8 cellular contexts compared by ENCODE assay signal in genomic region chr2:9191044-9191481, GRCh38. TPM values are rescaled to one million over a fixed set of nuclear protein-coding genes. Genes with fewer than 3 reads are reported as not detected.
DNase-seq lines count a peak whose midpoint lies in the region; ATAC-seq and TF ChIP-seq lines count a peak whose summit lies in the region.

No MANE protein-coding gene starts in this region.

- 60% methylated on average over 5 of the region's 9 CpGs for WGBS in right lobe of liver (ENCODE audit: insufficient coverage, low coverage, low lambda C conversion rate, missing lambda C conversion rate)
- WGBS in testis, 2 donors, result 33 to 36% methylated on average over 5 to 9 of the region's 9 CpGs

- H3K4me1 ChIP-seq in right lobe of liver (no peaks in the 10 kb centered on the region), testis (no peaks in the 10 kb centered on the region)
- H3K4me1 ChIP-seq in CD8-positive, alpha-beta T cell (ENCODE audit: insufficient read depth, low read length), result no peaks in the 10 kb centered on the region

- H3K36me3 Mint-ChIP-seq in CD8-positive, alpha-beta T cell, result no peaks in the 10 kb centered on the region
- no peaks in the 10 kb centered on the region for H3K36me3 Mint-ChIP-seq in activated CD8-positive, alpha-beta T cell treated with anti-CD3 and anti-CD28 coated beads, Interleukin-2, amount 10 ng/mL, durations not matched to agents 7 days and 5 days (ENCODE audit: low read depth)

- peak; percentile 50 to 86 (median 65) for ATAC-seq in right lobe of liver
- no peak for ATAC-seq in CD8-positive, alpha-beta T cell
- ATAC-seq in activated CD8-positive, alpha-beta T cell treated with anti-CD3 and anti-CD28 coated beads, Interleukin-2, amount 10 ng/mL, durations not matched to agents 7 days and 5 days, result no peak

- H3K4me3 Mint-ChIP-seq in CD8-positive, alpha-beta T cell, result no peak overlapping the region
- no peak overlapping the region for H3K4me3 Mint-ChIP-seq in activated CD8-positive, alpha-beta T cell treated with anti-CD3 and anti-CD28 coated beads, Interleukin-2, amount 10 ng/mL, durations not matched to agents 7 days and 5 days

- CTCF ChIA-PET in CD8-positive, alpha-beta T cell (lab: Charles Lee), result no interaction called here
- CTCF ChIA-PET in activated CD8-positive, alpha-beta T cell treated with anti-CD3 and anti-CD28 coated beads, Interleukin-2, amount 10 ng/mL, durations not matched to agents 7 days and 5 days (lab: Charles Lee), result no interaction called here

- H3K27me3 ChIP-seq in right lobe of liver (no peaks in the 10 kb centered on the region), testis (no peaks in the 10 kb centered on the region)
- H3K27me3 ChIP-seq in CD8-positive, alpha-beta T cell (ENCODE audit: insufficient read depth, low read length), result no peaks in the 10 kb centered on the region

- intact Hi-C loops in right lobe of liver (cut with DNase I) (loop anchor here in 1 of 2 donors (10.0 kb wide), 1 partner anchor 134 kb away; no protein-coding TSS in a partner anchor), testis (cut with DNase I; ENCODE audit: low total_unique reads) (no loop called here)
- intact Hi-C loops in CD8-positive, alpha-beta T cell (cut with DNase I, micrococcal nuclease), result no loop called here

- no peak overlapping the region for H3K27ac Mint-ChIP-seq in CD8-positive, alpha-beta T cell
- no peak overlapping the region for H3K27ac Mint-ChIP-seq in activated CD8-positive, alpha-beta T cell treated with anti-CD3 and anti-CD28 coated beads, Interleukin-2, amount 10 ng/mL, durations not matched to agents 7 days and 5 days

- H3K4me3 ChIP-seq in right lobe of liver, result no peak overlapping the region
- H3K4me3 ChIP-seq in testis, result no peak overlapping the region
- H3K4me3 ChIP-seq in CD8-positive, alpha-beta T cell (ENCODE audit: low read depth, low read length), result no peak overlapping the region

- H3K4me1 Mint-ChIP-seq in CD8-positive, alpha-beta T cell (ENCODE audit: low read depth), result no peaks in the 10 kb centered on the region
- no peaks in the 10 kb centered on the region for H3K4me1 Mint-ChIP-seq in activated CD8-positive, alpha-beta T cell treated with anti-CD3 and anti-CD28 coated beads, Interleukin-2, amount 10 ng/mL, durations not matched to agents 7 days and 5 days (ENCODE audit: low read depth)

- H3K9me3 Mint-ChIP-seq in CD8-positive, alpha-beta T cell, result no peaks in the 10 kb centered on the region
- H3K9me3 Mint-ChIP-seq in activated CD8-positive, alpha-beta T cell treated with anti-CD3 and anti-CD28 coated beads, Interleukin-2, amount 10 ng/mL, durations not matched to agents 7 days and 5 days (ENCODE audit: insufficient read depth), result no peaks in the 10 kb centered on the region

- peaks cover 7% of the 10 kb centered on the region for H3K27me3 Mint-ChIP-seq in CD8-positive, alpha-beta T cell (ENCODE audit: low read depth)
- H3K27me3 Mint-ChIP-seq in activated CD8-positive, alpha-beta T cell treated with anti-CD3 and anti-CD28 coated beads, Interleukin-2, amount 10 ng/mL, durations not matched to agents 7 days and 5 days (ENCODE audit: low read depth), result no peaks in the 10 kb centered on the region

- TF ChIP-seq CTCF in right lobe of liver (IDR thresholded peaks at IDR 0.05), result no peak
- no peak for TF ChIP-seq CTCF in testis (IDR thresholded peaks at IDR 0.05)
- TF ChIP-seq CTCF in CD8-positive, alpha-beta T cell (IDR thresholded peaks at IDR 0.05), result no peak

- H3K36me3 ChIP-seq in right lobe of liver (no peaks in the 10 kb centered on the region), testis (ENCODE audit: low read depth, missing control alignments) (no peaks in the 10 kb centered on the region)
- no peaks in the 10 kb centered on the region for H3K36me3 ChIP-seq in CD8-positive, alpha-beta T cell (ENCODE audit: insufficient read depth, low read length)

- TF ChIP-seq POLR2A in right lobe of liver (IDR thresholded peaks at IDR 0.05) (no peak), testis (IDR thresholded peaks at IDR 0.05) (no peak)

- peak overlapping the region; percentile 61 for H3K27ac ChIP-seq in cingulate gyrus (ENCODE audit: low read depth, low read length)
- no peak overlapping the region for H3K27ac ChIP-seq in right lobe of liver
- H3K27ac ChIP-seq in testis, result no peak overlapping the region
- no peak overlapping the region for H3K27ac ChIP-seq in CD8-positive, alpha-beta T cell (ENCODE audit: low read depth, low read length)

- peak; percentile 89 for DNase-seq in LHCN-M2 (ENCODE audit: low read depth)
- peak in 2 of 3 donors; percentile 50 to 70 for DNase-seq in right lobe of liver
- DNase-seq in testis, result peak; percentile 72
- DNase-seq in CD8-positive, alpha-beta T cell, result no peak
- no peak for DNase-seq in NCI-H2196 treated with DMSO at 0.1 percent for 48 hours (lab: John Stamatoyannopoulos, UW; ENCODE audit: unreplicated experiment)
- DNase-seq in stimulated activated CD8-positive, alpha-beta memory T cell treated with anti-CD3 and anti-CD28 coated beads, Interleukin-4, amount 100 ng/mL, for 48 hours, result no peak
- DNase-seq in activated CD8-positive, alpha-beta T cell treated with anti-CD3 and anti-CD28 coated beads, Interleukin-2, amount 10 ng/mL, durations not matched to agents 7 days and 5 days, result no peak

- POLR2A ChIA-PET in CD8-positive, alpha-beta T cell (lab: Charles Lee), result no interaction called here
- POLR2A ChIA-PET in activated CD8-positive, alpha-beta T cell treated with anti-CD3 and anti-CD28 coated beads, Interleukin-2, amount 10 ng/mL, durations not matched to agents 7 days and 5 days (lab: Charles Lee), result no interaction called here

- H3K9me3 ChIP-seq in right lobe of liver, result no peaks in the 10 kb centered on the region
- H3K9me3 ChIP-seq in testis, result no peaks in the 10 kb centered on the region
- no peaks in the 10 kb centered on the region for H3K9me3 ChIP-seq in CD8-positive, alpha-beta T cell (ENCODE audit: low read length)

RNA-seq across cellular contexts. Expression of gene ASAP2, which starts 15.5 kb away (rescaled TPM):
- total RNA-seq in LHCN-M2 (2014; rRNA removed), result 66.1 and 81.7 TPM in 2 replicates
- 39.5 TPM for polyA plus RNA-seq in LHCN-M2 (2012)
- 1 to 10 TPM; 2.4 to 5.2 (median 3.9) TPM for total RNA-seq in right lobe of liver
- 10 to 100 TPM; 42.4 to 79.0 TPM for total RNA-seq in testis
- polyA plus RNA-seq in testis (ENCODE audit: insufficient read depth, low read depth, low replicate concordance), result 87.2 TPM
- total RNA-seq in CD8-positive, alpha-beta T cell, result not detected
- not detected for total RNA-seq in activated CD8-positive, alpha-beta T cell treated with anti-CD3 and anti-CD28 coated beads, Interleukin-2, amount 10 ng/mL, durations not matched to agents 7 days and 5 days

Comparison
In these comparisons a context has a peak if more than half of its experiments do, and no peak if none do; other contexts are left out.
1. DNase-seq: peak in LHCN-M2 (single experiment), right lobe of liver (2 of 3) and testis (single experiment); none in CD8-positive, alpha-beta T cell (0 of 7), NCI-H2196 treated with DMSO at 0.1 percent for 48 hours (single experiment), stimulated activated CD8-positive, alpha-beta memory T cell treated with anti-CD3 and anti-CD28 coated beads, Interleukin-4, amount 100 ng/mL, for 48 hours (single experiment) and activated CD8-positive, alpha-beta T cell treated with anti-CD3 and anti-CD28 coated beads, Interleukin-2, amount 10 ng/mL, durations not matched to agents 7 days and 5 days (single experiment).
2. ATAC-seq: peak in right lobe of liver (4 of 4); none in CD8-positive, alpha-beta T cell (single experiment) and activated CD8-positive, alpha-beta T cell treated with anti-CD3 and anti-CD28 coated beads, Interleukin-2, amount 10 ng/mL, durations not matched to agents 7 days and 5 days (single experiment).
3. RNA of gene ASAP2, which starts 15.5 kb away (total RNA-seq): 66.1 to 81.7 TPM in LHCN-M2 and 42.4 to 79.0 TPM in testis; 2.4 to 5.2 TPM in right lobe of liver, not detected in CD8-positive, alpha-beta T cell and not detected in activated CD8-positive, alpha-beta T cell treated with anti-CD3 and anti-CD28 coated beads, Interleukin-2, amount 10 ng/mL, durations not matched to agents 7 days and 5 days; every median in the first group is over 4 times any median in the second.